Comparison of ENCODE assay signal across 16 cellular contexts in the genomic region with DNA sequence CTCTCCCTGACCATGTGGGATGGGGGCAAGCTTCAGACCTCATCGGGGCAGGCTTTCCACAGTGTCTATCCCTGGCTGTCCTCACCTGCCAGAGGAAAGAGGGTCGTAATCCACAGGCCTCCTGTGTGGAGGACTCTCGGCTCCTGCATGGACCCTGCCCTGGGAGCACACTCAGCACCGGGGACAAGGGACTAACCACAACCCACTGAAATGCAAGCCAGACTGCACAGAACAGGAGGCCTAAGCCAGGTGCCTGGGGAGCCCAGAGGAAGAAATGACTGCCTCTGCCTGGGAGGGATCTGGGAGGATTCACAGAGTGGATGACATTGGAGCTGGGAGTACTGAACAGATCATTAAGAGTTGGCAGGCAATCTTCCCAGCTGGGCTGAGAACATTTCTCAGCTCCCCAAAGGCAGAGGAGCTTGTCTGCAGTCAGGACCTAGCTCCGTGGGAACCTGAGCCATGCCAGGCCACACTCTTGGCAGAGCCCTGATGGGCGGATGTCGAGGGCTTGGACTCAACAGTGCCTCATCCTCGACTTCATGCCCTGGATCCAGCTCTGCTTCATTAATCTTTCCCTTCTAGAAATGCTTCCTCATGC.
DNase-seq lines count a peak whose midpoint lies in the region; ATAC-seq, FAIRE-seq and TF ChIP-seq lines count a peak whose summit lies in the region.
"Had no signal": no experiment of that assay in that cellular context is flagged by ENCODE, and none has a peak within 500 bp of the region (broad histone marks: within the 10 kb centered on the region; RNA-seq: fewer than 3 reads in every experiment).

No MANE protein-coding gene starts in this region.

- TF ChIP-seq RAD21 in H1 (IDR thresholded peaks at IDR 0.05 in 1 of 2, conservative IDR thresholded peaks at IDR 0.05 in 1 of 2; ENCODE audit: low read depth in 2 of 2, low read length in 2 of 2) = no peak

- no peak for FAIRE-seq in H1 (lab: Jason Lieb, UNC)

- H4K5ac ChIP-seq in H1 (ENCODE audit: insufficient read length, low read depth, low read length) = no peak overlapping the region

- no peak overlapping the region for H3K18ac ChIP-seq in H1 (ENCODE audit: extremely low read depth, low read length)

- no peak for TF ChIP-seq POLR2A in H1 (IDR thresholded peaks at IDR 0.05; ENCODE audit: control extremely low read depth in 1 of 2, low read depth in 2 of 2, low read length in 2 of 2)

- no peaks in the 10 kb centered on the region for H3K79me2 ChIP-seq in GM23248 (ENCODE audit: insufficient read depth)
- no peaks in the 10 kb centered on the region for H3K79me2 ChIP-seq in H1 (ENCODE audit: control insufficient read depth in 1 of 2, insufficient read depth in 2 of 2, low read length in 2 of 2)

- H2BK15ac ChIP-seq in H1 (ENCODE audit: low read length) = 0 out of 2 replicates have a peak overlapping the region, but pooled peaks have one; percentile 22

- H3K4me3 ChIP-seq in GM23248 (no peak overlapping the region), H1 (ENCODE audit: extremely low read depth in 1 of 4, insufficient read depth in 2 of 4, low read depth in 3 of 4, low read length in 4 of 4) (no peak overlapping the region)
- H3K4me3 ChIP-seq: breast epithelium, lung, vagina had no signal

- H3K27ac ChIP-seq in GM23248 (no peak overlapping the region), H1 (ENCODE audit: low read depth, low read length) (no peak overlapping the region)
- H3K27ac ChIP-seq: breast epithelium, vagina had no signal

- H3K4me1 Mint-ChIP-seq in chondrocyte (ENCODE audit: low read depth) = no peaks in the 10 kb centered on the region

- H3K9ac ChIP-seq in GM23248 = no peak overlapping the region
- H3K9ac ChIP-seq in H1 (replicated peaks in 1 of 4; ENCODE audit: extremely low read depth in 1 of 4, low read depth in 3 of 4, low read length in 3 of 4) = no peak overlapping the region

- H3K23me2 ChIP-seq in H1 (ENCODE audit: low read depth, low read length) = no peaks in the 10 kb centered on the region

- no peak overlapping the region for H3K56ac ChIP-seq in H1 (replicated peaks; ENCODE audit: insufficient read length, low read depth, low read length)

- WGBS in GM23248 (ENCODE audit: low coverage in 1 of 2, low lambda C conversion rate in 2 of 2, missing lambda C conversion rate in 2 of 2), 2 experiments = 17 to 24% methylated on average over 8 of the region's 8 CpGs
- 89% methylated on average over 8 of the region's 8 CpGs; no CpG with 5 or more reads in 1 of the 2 experiments for WGBS in H1 (ENCODE audit: extremely low coverage in 1 of 2, insufficient coverage in 1 of 2, insufficient read length in 1 of 2, insufficient replicate concordance in 2 of 2, low coverage in 1 of 2, low lambda C conversion rate in 2 of 2, missing lambda C conversion rate in 1 of 2), 2 experiments

- H2BK5ac ChIP-seq in H1 (ENCODE audit: low read depth, low read length) = no peak overlapping the region

- no peak overlapping the region for H3K14ac ChIP-seq in H1 (ENCODE audit: insufficient read length)

- H3K23ac ChIP-seq in H1 (ENCODE audit: insufficient read length) = no peak overlapping the region

- DNase-seq in AG08396 (ENCODE audit: low spot score) (peak; percentile 36), GM23248 (peak; percentile 48), H1 (ENCODE audit: low read depth in 1 of 2, low spot score in 2 of 2) (no peak), midbrain (lab: John Stamatoyannopoulos, UW) (peak; percentile 19), T-helper 2 cell (no peak), ureter (ENCODE audit: low spot score) (no peak), chondrocyte (ENCODE audit: low spot score) (no peak)
- DNase-seq: activated gamma-delta T cell treated with Interleukin-2 at 50 U/mL for 16 hours; H9; MM.1S; NCI-H2171; NK-92 treated with Interleukin-12 subunit alpha and Interleukin-12 subunit beta, amount 100 ng/mL, for 24 hours had no signal

- H3K79me1 ChIP-seq in H1 (ENCODE audit: low read depth, low read length) = no peaks in the 10 kb centered on the region

- H3K36me3 Mint-ChIP-seq in chondrocyte (ENCODE audit: low read depth) = no peaks in the 10 kb centered on the region

- H2BK120ac ChIP-seq in H1 (replicated peaks; ENCODE audit: low read depth, low read length) = no peak overlapping the region

- no peaks in the 10 kb centered on the region for H3F3A ChIP-seq in GM23248 (ENCODE audit: insufficient read depth)

- H3K9me3 ChIP-seq in GM23248 (ENCODE audit: low read depth) (no peaks in the 10 kb centered on the region), H1 (ENCODE audit: insufficient read depth in 2 of 2, low read depth in 1 of 2, low read length in 1 of 2) (no peaks in the 10 kb centered on the region)
- H3K9me3 ChIP-seq: vagina had no signal

- H3K4me2 ChIP-seq in GM23248 (ENCODE audit: unreplicated experiment) (no peak overlapping the region), H1 (ENCODE audit: insufficient read depth in 1 of 2, low read depth in 2 of 2, low read length in 2 of 2) (no peak overlapping the region)

- in situ Hi-C loops in GM23248 (cut with MboI) = no loop called here

- H4K8ac ChIP-seq in H1 (ENCODE audit: extremely low read depth, insufficient read depth, low read length) = no peak overlapping the region

- no peak for TF ChIP-seq EP300 in H1 (IDR thresholded peaks at IDR 0.05; ENCODE audit: borderline replicate concordance in 1 of 2, low read depth in 2 of 2, low read length in 2 of 2)

- TF ChIP-seq CTCF in H1 (IDR thresholded peaks at IDR 0.05; ENCODE audit: control extremely low read depth in 1 of 3, insufficient read depth in 1 of 3, low read depth in 1 of 3, low read length in 3 of 3) (no peak), chondrocyte (IDR thresholded peaks at IDR 0.05) (no peak)

- no peak overlapping the region for H3K4ac ChIP-seq in H1 (replicated peaks; ENCODE audit: insufficient read length, low read depth, low read length)

- no peak overlapping the region for H2BK20ac ChIP-seq in H1 (ENCODE audit: low read length)

- H3K36me3 ChIP-seq in GM23248 (ENCODE audit: low read depth) (no peaks in the 10 kb centered on the region), H1 (ENCODE audit: control insufficient read depth in 2 of 4, insufficient read depth in 4 of 4, low read length in 3 of 4) (no peaks in the 10 kb centered on the region)
- H3K36me3 ChIP-seq: breast epithelium, vagina had no signal

- H3K4me1 ChIP-seq in GM23248 (ENCODE audit: insufficient read depth) = no peaks in the 10 kb centered on the region
- H3K4me1 ChIP-seq in H1 (replicated peaks in 1 of 4; ENCODE audit: control insufficient read depth in 3 of 4, insufficient read depth in 4 of 4, low read length in 3 of 4) = peaks cover 0 to 3% (median 1%) of the 10 kb centered on the region in 4 experiments; a peak in 3 of 7 replicates
- H3K4me1 ChIP-seq: breast epithelium, vagina had no signal

- H3K9me2 ChIP-seq in GM23248 (ENCODE audit: insufficient read depth) = no peaks in the 10 kb centered on the region

- no peak overlapping the region for H3K4me3 Mint-ChIP-seq in chondrocyte (ENCODE audit: unreplicated experiment)
- H3K4me3 Mint-ChIP-seq: H9 had no signal

- no peaks in the 10 kb centered on the region for H3K27me3 ChIP-seq in GM23248 (replicated peaks; ENCODE audit: insufficient read depth)
- no peaks in the 10 kb centered on the region for H3K27me3 ChIP-seq in H1 (replicated peaks in 1 of 4; ENCODE audit: control insufficient read depth in 3 of 4, extremely low read depth in 1 of 4, insufficient read depth in 3 of 4, low read length in 3 of 4)
- H3K27me3 ChIP-seq: breast epithelium, vagina had no signal

- no peak overlapping the region for H3K27ac Mint-ChIP-seq in chondrocyte (ENCODE audit: unreplicated experiment)
- H3K27ac Mint-ChIP-seq: H9 had no signal

- H4K91ac ChIP-seq in H1 (replicated peaks; ENCODE audit: insufficient read length, low read length) = no peak overlapping the region

- no peak overlapping the region for H2AFZ ChIP-seq in GM23248
- no peak overlapping the region for H2AFZ ChIP-seq in H1 (ENCODE audit: low read length)

- ATAC-seq in HG03196 (IDR thresholded peaks at IDR 0.05; ENCODE audit: unreplicated experiment) = no peak

- peaks cover 6% of the 10 kb centered on the region for H3K27me3 Mint-ChIP-seq in chondrocyte (ENCODE audit: low read depth)

- H3K9me3 Mint-ChIP-seq in chondrocyte (ENCODE audit: low read depth) = peaks cover 3% of the 10 kb centered on the region

- CTCF ChIA-PET in H1 (lab: Charles Lee; ENCODE audit: partially characterized antibody) = interaction anchor here (1.3 to 1.7 kb wide), 2 partner anchors 56 to 78 kb away, joined by 5 to 6 read pairs; no protein-coding TSS in a partner anchor

- H4K20me1 ChIP-seq in GM23248 (ENCODE audit: insufficient read depth) (no peaks in the 10 kb centered on the region), H1 (replicated peaks in 1 of 2; ENCODE audit: control insufficient read depth in 1 of 2, insufficient read depth in 2 of 2, low read length in 2 of 2) (no peaks in the 10 kb centered on the region)

- no peak overlapping the region for H2AK5ac ChIP-seq in H1 (ENCODE audit: low read depth, low read length)

- POLR2A ChIA-PET in H1 (lab: Charles Lee; ENCODE audit: partially characterized antibody) = no interaction called here

- no peak overlapping the region for H2BK12ac ChIP-seq in H1 (ENCODE audit: low read depth, low read length)

TF ChIP-seq in H1, 55 proteins besides CTCF, POLR2A, EP300 and RAD21:
- TF ChIP-seq YY1 (IDR thresholded peaks at IDR 0.05; ENCODE audit: low read depth, low read length) = no peak
- TF ChIP-seq, protein P1, sequence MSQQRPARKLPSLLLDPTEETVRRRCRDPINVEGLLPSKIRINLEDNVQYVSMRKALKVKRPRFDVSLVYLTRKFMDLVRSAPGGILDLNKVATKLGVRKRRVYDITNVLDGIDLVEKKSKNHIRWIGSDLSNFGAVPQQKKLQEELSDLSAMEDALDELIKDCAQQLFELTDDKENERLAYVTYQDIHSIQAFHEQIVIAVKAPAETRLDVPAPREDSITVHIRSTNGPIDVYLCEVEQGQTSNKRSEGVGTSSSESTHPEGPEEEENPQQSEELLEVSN (IDR thresholded peaks at IDR 0.05) = no peak

Comparison
In these comparisons a context has a peak if more than half of its experiments do, and no peak if none do; other contexts are left out.
1. DNase-seq: peak in AG08396 (single experiment), GM23248 (single experiment) and midbrain (single experiment); none in H1 (0 of 2), T-helper 2 cell (0 of 5), ureter (single experiment) and chondrocyte (single experiment).